20 cellular contexts compared by ENCODE assay signal in genomic region chr3:161217496-161217895, GRCh38. TPM values are rescaled to one million over a fixed set of nuclear protein-coding genes. Genes with fewer than 3 reads are reported as not detected.
DNase-seq lines count a peak whose midpoint lies in the region; ATAC-seq, FAIRE-seq and TF ChIP-seq lines count a peak whose summit lies in the region.
"Had no signal": no experiment of that assay in that cellular context is flagged by ENCODE, and none has a peak within 500 bp of the region (broad histone marks: within the 10 kb centered on the region; RNA-seq: fewer than 3 reads in every experiment).

No MANE protein-coding gene starts in this region.

- TF ChIP-seq EP300 in HepG2 (IDR thresholded peaks at IDR 0.05; ENCODE audit: low read depth in 2 of 2, low read length in 2 of 2) (no peak), HepG2 (CRISPR knock-in tag; IDR thresholded peaks at IDR 0.05; ENCODE audit: borderline replicate concordance) (no peak)

- no peaks in the 10 kb centered on the region for H3K36me3 ChIP-seq in adipocyte (ENCODE audit: control insufficient read depth, insufficient read depth, low read length, severe bottlenecking)
- H3K36me3 ChIP-seq in HepG2 (replicated peaks in 1 of 2; ENCODE audit: control insufficient read depth in 1 of 2, insufficient read depth in 2 of 2, low read length in 2 of 2), result no peaks in the 10 kb centered on the region
- H3K36me3 ChIP-seq: neural progenitor cell had no signal

- peak overlapping the region; percentile 48 for H3K4me2 ChIP-seq in HepG2 (ENCODE audit: low read depth, low read length)
- H3K4me2 ChIP-seq: neural progenitor cell had no signal

- H3K27me3 ChIP-seq in adipocyte (replicated peaks; ENCODE audit: control insufficient read depth, insufficient read depth, low read length), result no peaks in the 10 kb centered on the region
- no peaks in the 10 kb centered on the region; a peak in 2 of 5 replicates for H3K27me3 ChIP-seq in HepG2 (ENCODE audit: control insufficient read depth in 1 of 2, insufficient read depth in 2 of 2, low read length in 2 of 2)
- H3K27me3 ChIP-seq: neural progenitor cell had no signal

- FAIRE-seq in HepG2 (lab: Jason Lieb, UNC), result peak; percentile 53

- 10% methylated on average over 5 of the region's 5 CpGs for WGBS in HepG2 (ENCODE audit: low lambda C conversion rate)

- H3K9me3 ChIP-seq in adipocyte (ENCODE audit: control insufficient read depth, low read length), result no peaks in the 10 kb centered on the region
- H3K9me3 ChIP-seq in HepG2 (ENCODE audit: low read length), result no peaks in the 10 kb centered on the region; the same call in 1 of the 2 replicates

- no TSS peak for BruUV-seq in HepG2 (replicated peaks; lab: Mats Ljungman, UMichigan)

- TF ChIP-seq CTCF in HepG2 (CRISPR knock-in tag; IDR thresholded peaks at IDR 0.05), result no peak

- H2AFZ ChIP-seq in HepG2 (ENCODE audit: low read length), result no peak overlapping the region
- H2AFZ ChIP-seq: neural progenitor cell had no signal

- in situ Hi-C loops in Caki2 (cut with HindIII; ENCODE audit: low pct_unique_long_range_greater_than_20kb, low sequenced_read_pairs), result no loop called here
- in situ Hi-C loops in HepG2 (cut with HindIII; ENCODE audit: extremely low pct_ligation_motif_present, low pct_unique_long_range_greater_than_20kb), result no loop called here

- peak; percentile 69 for ATAC-seq in HepG2
- no peak for ATAC-seq in GM18517 (IDR thresholded peaks at IDR 0.05; ENCODE audit: unreplicated experiment)

- H3K27ac ChIP-seq in HepG2 (ENCODE audit: extremely low read length, insufficient read depth, low read length), result no peak overlapping the region
- H3K27ac ChIP-seq: neural progenitor cell had no signal

- no peak for TF ChIP-seq RAD21 in HepG2 (CRISPR knock-in tag; IDR thresholded peaks at IDR 0.05)

- H3K9ac ChIP-seq in adipocyte (ENCODE audit: low read length) (no peak overlapping the region), HepG2 (ENCODE audit: insufficient read depth, low read depth, low read length) (no peak overlapping the region)
- H3K9ac ChIP-seq: neural progenitor cell had no signal

- DNase-seq in Caki2 (ENCODE audit: low read depth) (peak; percentile 28), HK-2 (ENCODE audit: unreplicated experiment) (peak; percentile 13), adipocyte (ENCODE audit: low read depth) (peak; percentile 8), HepG2 (ENCODE audit: low spot score) (peak; percentile 63), NCI-H748 treated with DMSO at 0.1 percent for 48 hours (lab: John Stamatoyannopoulos, UW) (no peak)
- DNase-seq in NK-92 treated with Interleukin-12 subunit alpha and Interleukin-12 subunit beta, amount 100 ng/mL, for 24 hours (lab: John Stamatoyannopoulos, UW), result no peak
- no peak for DNase-seq in activated CD4-positive, alpha-beta T cell treated with anti-CD3 and anti-CD28 coated beads, Interleukin-2, amount 50 U/mL, for 4 hours
- DNase-seq: activated CD4-positive, alpha-beta T cell treated with anti-CD3 and anti-CD28 coated beads for 48 hours; activated naive CD8-positive, alpha-beta T cell treated with anti-CD3 and anti-CD28 coated beads for 36 hours; activated T-cell treated with anti-CD3 and anti-CD28 coated beads, Interleukin-2, amount 50 U/mL, for 1 hour; caudate nucleus; DMS79 treated with DMSO at 0.1 percent for 48 hours; effector CD8-positive, alpha-beta T cell; foreskin melanocyte; HCEC 1CT; KBM-7; retina; T-helper 9 cell had no signal

- CTCF ChIA-PET in HepG2 (lab: Yijun Ruan, JAX; ENCODE audit: low intra/inter-chr PET ratio, low total read pairs), result no interaction called here

- intact Hi-C loops in HepG2 (cut with micrococcal nuclease; ENCODE audit: unreplicated experiment), result loop anchor here (2.0 kb wide), 1 partner anchor 203 kb away; no protein-coding TSS in a partner anchor

- peaks cover 11% of the 10 kb centered on the region for H3K79me2 ChIP-seq in HepG2 (ENCODE audit: insufficient read depth, low read length)

- POLR2A ChIA-PET in HepG2 (lab: Yijun Ruan, JAX), result interaction anchor here (0.7 kb wide), 1 partner anchor 161 kb away, joined by 3 read pairs; no protein-coding TSS in a partner anchor

- no peak overlapping the region for H3K4me3 ChIP-seq in adipocyte (ENCODE audit: low read length)
- no peak overlapping the region for H3K4me3 ChIP-seq in HepG2 (replicated peaks in 1 of 3; ENCODE audit: insufficient read depth in 1 of 3, low read depth in 2 of 3, low read length in 3 of 3)
- H3K4me3 ChIP-seq: neural progenitor cell had no signal

- no peak for TF ChIP-seq POLR2A in HepG2 (IDR thresholded peaks at IDR 0.05; ENCODE audit: insufficient read depth in 1 of 2, low read depth in 2 of 2, low read length in 2 of 2)

- H4K20me1 ChIP-seq in HepG2 (ENCODE audit: insufficient read depth, low read length), result no peaks in the 10 kb centered on the region

- H3K4me1 ChIP-seq in adipocyte (ENCODE audit: control insufficient read depth, insufficient read depth, low read length), result peaks cover 32% of the 10 kb centered on the region
- peaks cover 28% of the 10 kb centered on the region for H3K4me1 ChIP-seq in HepG2 (ENCODE audit: insufficient read depth, low read length)

TF ChIP-seq in HepG2, 621 proteins besides CTCF, POLR2A, EP300 and RAD21 (continues in another document):
- no peak for TF ChIP-seq RBFOX2 (IDR thresholded peaks at IDR 0.05; ENCODE audit: low read depth, low read length)
- TF ChIP-seq HIVEP1 (CRISPR knock-in tag; IDR thresholded peaks at IDR 0.05), result no peak
- no peak for TF ChIP-seq ZNF513 (CRISPR knock-in tag; conservative IDR thresholded peaks at IDR 0.05)
- TF ChIP-seq JUN (CRISPR knock-in tag; IDR thresholded peaks at IDR 0.05), result peak; percentile 63; the same call in 1 of the 2 replicates
- no peak for TF ChIP-seq ZNF614 (CRISPR knock-in tag; IDR thresholded peaks at IDR 0.05; ENCODE audit: borderline replicate concordance)
- TF ChIP-seq NCOA5 (CRISPR knock-in tag; IDR thresholded peaks at IDR 0.05), result no peak
- TF ChIP-seq ZNF275 (CRISPR knock-in tag; IDR thresholded peaks at IDR 0.05; ENCODE audit: borderline replicate concordance), result no peak
- TF ChIP-seq SRSF9 (IDR thresholded peaks at IDR 0.05; ENCODE audit: borderline replicate concordance, insufficient read depth, low read depth, low read length, poor library complexity, severe bottlenecking), result no peak
- TF ChIP-seq ZNF460 (CRISPR knock-in tag; IDR thresholded peaks at IDR 0.05; ENCODE audit: borderline replicate concordance), result no peak
- TF ChIP-seq PCBP1 (IDR thresholded peaks at IDR 0.05; ENCODE audit: borderline replicate concordance, low read depth, low read length), result no peak
- TF ChIP-seq JUNB (CRISPR knock-in tag; IDR thresholded peaks at IDR 0.05; ENCODE audit: borderline replicate concordance), result no peak
- TF ChIP-seq POLR2AphosphoS5 (IDR thresholded peaks at IDR 0.05; ENCODE audit: low read depth, low read length), result no peak
- peak; percentile 28; the same call in 1 of the 2 replicates for TF ChIP-seq ZMYM4 (CRISPR knock-in tag; IDR thresholded peaks at IDR 0.05)
- no peak for TF ChIP-seq WIZ (CRISPR knock-in tag; IDR thresholded peaks at IDR 0.05)
- TF ChIP-seq XRCC5 (optimal IDR thresholded peaks at IDR 0.05; ENCODE audit: low read length), result peak; percentile 56

RNA-seq across cellular contexts. Expression of gene NMD3, which starts 3.6 kb away (rescaled TPM):
- total RNA-seq in Caki2 (2014; rRNA removed; shearing (Covaris generic); ENCODE audit: low replicate concordance), result 31.6 and 49.9 TPM in 2 replicates
- 55.2 and 95.4 TPM in 2 replicates for total RNA-seq in HepG2 (2016; rRNA removed; fragmentation: Illumina TruSeq; extraction: Trizol)
- total RNA-seq in HepG2 (2016; cell fraction: cytosol; rRNA removed; fragmentation: Illumina TruSeq; extraction: Trizol; ENCODE audit: low read depth), result 8.5 and 10.5 TPM in 2 replicates
- total RNA-seq in HepG2 (2016; cell fraction: insoluble cytoplasmic fraction; rRNA removed; fragmentation: Illumina TruSeq; extraction: Trizol), result 55.7 and 91.2 TPM in 2 replicates
- total RNA-seq in HepG2 (2016; cell fraction: membrane; rRNA removed; fragmentation: Illumina TruSeq; extraction: Trizol), result 22.8 and 30.4 TPM in 2 replicates
- 46.6 and 50.5 TPM in 2 replicates for total RNA-seq in HepG2 (2016; cell fraction: nucleus; rRNA removed; fragmentation: Illumina TruSeq; extraction: Trizol)
- polyA plus RNA-seq in HepG2 (2011; rRNA removed), result 31.3 and 44.2 TPM in 2 replicates
- 17.1 and 21.6 TPM in 2 replicates for polyA plus RNA-seq in HepG2 (2011; cell fraction: cytosol; rRNA removed)
- polyA plus RNA-seq in HepG2 (2011; cell fraction: nucleus; rRNA removed), result 19.8 and 20.3 TPM in 2 replicates
- 46.6 and 51.7 TPM in 2 replicates for polyA plus RNA-seq in HepG2 (2012)
- 3.5 and 4.3 TPM in 2 replicates for polyA plus RNA-seq in HepG2 (2016; cell fraction: cytosol; fragmentation: Illumina TruSeq; extraction: Trizol; ENCODE audit: low read depth)
- 73.9 and 86.1 TPM in 2 replicates for polyA plus RNA-seq in HepG2 (2016; cell fraction: insoluble cytoplasmic fraction; fragmentation: Illumina TruSeq; extraction: Trizol; ENCODE audit: low read depth)
- polyA plus RNA-seq in HepG2 (2016; cell fraction: membrane; fragmentation: Illumina TruSeq; extraction: Trizol; ENCODE audit: low read depth), result 11.3 and 13.2 TPM in 2 replicates
- 39.5 and 44.5 TPM in 2 replicates for polyA plus RNA-seq in HepG2 (2016; cell fraction: nucleus; fragmentation: Illumina TruSeq; extraction: Trizol; ENCODE audit: insufficient read depth, low read depth)
- 55.7 and 74.3 TPM in 2 replicates for polyA minus RNA-seq in HepG2 (2011; rRNA and poly(A)+ RNA removed; ENCODE audit: low replicate concordance)
- 50.4 and 51.5 TPM in 2 replicates for polyA minus RNA-seq in HepG2 (2011; cell fraction: cytosol; rRNA and poly(A)+ RNA removed)
- 85.7 and 94.0 TPM in 2 replicates for polyA minus RNA-seq in HepG2 (2011; cell fraction: nucleus; rRNA and poly(A)+ RNA removed)

Comparison
In these comparisons a context has a peak if more than half of its experiments do, and no peak if none do; other contexts are left out.
1. DNase-seq: peak in Caki2 (single experiment), HK-2 (single experiment), adipocyte (single experiment) and HepG2 (single experiment); none in NK-92 treated with Interleukin-12 subunit alpha and Interleukin-12 subunit beta, amount 100 ng/mL, for 24 hours (single experiment), NCI-H748 treated with DMSO at 0.1 percent for 48 hours (single experiment) and activated CD4-positive, alpha-beta T cell treated with anti-CD3 and anti-CD28 coated beads, Interleukin-2, amount 50 U/mL, for 4 hours (0 of 2).